In genomic region chr12:47577213-47577612, GRCh38 we compare ENCODE assay signal across 19 cellular contexts.
A peak's percentile ranks its signal among the peaks of the same experiment; 100 is the strongest.
DNase-seq lines count a peak whose midpoint lies in the region; ATAC-seq, FAIRE-seq and TF ChIP-seq lines count a peak whose summit lies in the region.
"Had no signal": no experiment of that assay in that cellular context is flagged by ENCODE, and none has a peak within 500 bp of the region (broad histone marks: within the 10 kb centered on the region; RNA-seq: fewer than 3 reads in every experiment).

No MANE protein-coding gene starts in this region.

- H3K27ac Mint-ChIP-seq in brain: peak overlapping the region in 4 of 5 experiments; percentile 0 to 98 (median 88)
- H3K27ac Mint-ChIP-seq: CD4-positive, CD25-positive, alpha-beta regulatory T cell; T-helper 17 cell had no signal

- peaks cover 62% of the 10 kb centered on the region for H3K4me1 Mint-ChIP-seq in brain

- peak; percentile 41 for DNase-seq in AG10803 (ENCODE audit: low read depth)
- peak; percentile 55 for DNase-seq in NCI-H1092 (lab: John Stamatoyannopoulos, UW)
- peak; percentile 77 for DNase-seq in NCI-H2081 treated with DMSO at 0.1 percent for 48 hours (lab: John Stamatoyannopoulos, UW)
- no peak for DNase-seq in RCC 7860 (ENCODE audit: low spot score)
- no peak for DNase-seq in GM10266 (ENCODE audit: extremely low spot score)
- DNase-seq in omental fat pad (ENCODE audit: low spot score): no peak
- DNase-seq: Calu3; CD4-positive, CD25-positive, alpha-beta regulatory T cell; DMS79; NCI-H2107; NCI-H510A; SHP77 treated with DMSO at 0.1 percent for 48 hours; T-helper 17 cell had no signal

- H3K36me3 Mint-ChIP-seq in brain: no peaks in the 10 kb centered on the region
- H3K36me3 Mint-ChIP-seq: CD4-positive, CD25-positive, alpha-beta regulatory T cell had no signal

- FAIRE-seq in RCC 7860 (lab: Jason Lieb, UNC): no peak
- FAIRE-seq: H1, HTR-8/SVneo, K562 had no signal

- no peak for TF ChIP-seq CTCF in AG10803 (conservative IDR thresholded peaks at IDR 0.05; ENCODE audit: low read length)
- no peak for TF ChIP-seq CTCF in brain (conservative IDR thresholded peaks at IDR 0.05)
- no peak for TF ChIP-seq CTCF in GM10266 (IDR thresholded peaks at IDR 0.05; ENCODE audit: control insufficient read depth, insufficient read depth, low read depth, missing control alignments)
- no peak for TF ChIP-seq CTCF in omental fat pad (IDR thresholded peaks at IDR 0.05)

- H3K4me3 Mint-ChIP-seq in brain: peak overlapping the region in 1 of 5 experiments; percentile 26
- H3K4me3 Mint-ChIP-seq: CD4-positive, CD25-positive, alpha-beta regulatory T cell; T-helper 17 cell had no signal

- H3K27me3 Mint-ChIP-seq in brain: no peaks in the 10 kb centered on the region

- ATAC-seq in GM21529 (IDR thresholded peaks at IDR 0.05; ENCODE audit: unreplicated experiment) (no peak), omental fat pad (ENCODE audit: low FRiP score) (no peak)
- ATAC-seq: K562, Panc1, T-helper 17 cell had no signal

- H3K4me3 ChIP-seq in AG10803 (ENCODE audit: low read length): no peak overlapping the region
- H3K4me3 ChIP-seq: K562 had no signal

- H3K9me3 Mint-ChIP-seq in brain: no peaks in the 10 kb centered on the region

Comparison
In these comparisons a context has a peak if more than half of its experiments do, and no peak if none do; other contexts are left out.
1. DNase-seq: peak in AG10803 (single experiment), NCI-H1092 (single experiment) and NCI-H2081 treated with DMSO at 0.1 percent for 48 hours (single experiment); none in RCC 7860 (single experiment), GM10266 (single experiment) and omental fat pad (single experiment).